ENCODE assay signal across 11 cellular contexts in the genomic region with DNA sequence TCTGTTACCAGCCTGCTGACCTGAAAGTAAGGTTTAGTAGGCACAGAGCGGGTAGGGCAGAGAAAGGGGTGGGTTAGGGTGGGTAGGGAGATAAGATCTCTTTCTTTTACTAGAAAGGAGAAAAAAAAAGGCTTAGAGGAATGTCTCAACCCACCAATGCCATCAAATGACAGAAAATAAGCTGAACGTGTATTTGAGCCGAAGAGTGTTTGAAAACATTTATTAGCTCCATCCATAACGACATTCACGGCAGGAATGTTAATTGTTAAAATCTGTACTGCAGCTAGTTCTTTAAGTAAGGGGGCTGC.
DNase-seq lines count a peak whose midpoint lies in the region; ATAC-seq and TF ChIP-seq lines count a peak whose summit lies in the region.
"Had no signal": no experiment of that assay in that cellular context is flagged by ENCODE, and none has a peak within 500 bp of the region (broad histone marks: within the 10 kb centered on the region; RNA-seq: fewer than 3 reads in every experiment).

No MANE protein-coding gene starts in this region.

- no peak for TF ChIP-seq POLR2A in gastroesophageal sphincter (IDR thresholded peaks at IDR 0.05)

- H3K27me3 ChIP-seq in Panc1 (ENCODE audit: control insufficient read depth, insufficient read depth, low read length) = no peaks in the 10 kb centered on the region
- no peaks in the 10 kb centered on the region for H3K27me3 ChIP-seq in gastroesophageal sphincter
- H3K27me3 ChIP-seq in skeletal muscle tissue (ENCODE audit: control insufficient read depth in 3 of 3, insufficient read depth in 3 of 3, low read length in 3 of 3) = no peaks in the 10 kb centered on the region
- H3K27me3 ChIP-seq: MG63 had no signal

- CTCF ChIA-PET in Panc1 (lab: Charles Lee) = interaction anchor here (0.5 to 0.9 kb wide), 4 partner anchors 23 to 509 kb away, joined by 3 to 5 read pairs (median 3); no protein-coding TSS in a partner anchor

- H3K9me3 ChIP-seq in Panc1 (ENCODE audit: control insufficient read depth, insufficient read depth, low read depth, low read length) (peaks cover 4% of the 10 kb centered on the region; the same call in 1 of the 2 replicates), gastroesophageal sphincter (no peaks in the 10 kb centered on the region), skeletal muscle tissue (ENCODE audit: control insufficient read depth in 3 of 3, low read length in 3 of 3) (no peaks in the 10 kb centered on the region)
- H3K9me3 ChIP-seq: MG63 had no signal

- peaks cover 38% of the 10 kb centered on the region for H3K4me1 ChIP-seq in Panc1 (ENCODE audit: control insufficient read depth, insufficient read depth, low read length)
- H3K4me1 ChIP-seq in gastroesophageal sphincter = peaks cover 14 to 55% (median 20%) of the 10 kb centered on the region in 3 donors
- peaks cover 7 to 17% (median 9%) of the 10 kb centered on the region in 3 donors for H3K4me1 ChIP-seq in skeletal muscle tissue (ENCODE audit: control insufficient read depth in 3 of 3, insufficient read depth in 3 of 3, low read length in 3 of 3)

- no peak for TF ChIP-seq EP300 in gastroesophageal sphincter (IDR thresholded peaks at IDR 0.05)

- in situ Hi-C loops in Panc1 (cut with HindIII; ENCODE audit: low pct_unique_long_range_greater_than_20kb, low sequenced_read_pairs) = no loop called here

- H3K9ac ChIP-seq in skeletal muscle tissue (ENCODE audit: low read depth in 1 of 3, low read length in 3 of 3) = peak overlapping the region; percentile 27 to 66 (median 46)

- DNase-seq in H4 (ENCODE audit: low spot score) (peak; percentile 62), Panc1 (ENCODE audit: low read depth, low spot score) (no peak), left lobe of liver (ENCODE audit: low spot score) (no peak), NCI-H128 (lab: John Stamatoyannopoulos, UW; ENCODE audit: unreplicated experiment) (no peak), ureter (ENCODE audit: low spot score) (no peak)
- DNase-seq in activated CD4-positive, CD25-positive, alpha-beta regulatory T cell treated with anti-CD3 and anti-CD28 coated beads, Interleukin-2, amount 50 U/mL, for 72 hours = no peak
- DNase-seq: activated CD8-positive, alpha-beta memory T cell treated with anti-CD3 and anti-CD28 coated beads, Interleukin-2, amount 10 ng/mL, durations not matched to agents 7 days and 5 days; MG63; NCI-H774 had no signal

- ATAC-seq in Panc1 (peak; percentile 79), gastroesophageal sphincter (no peak), left lobe of liver (no peak)
- ATAC-seq: activated CD8-positive, alpha-beta memory T cell treated with anti-CD3 and anti-CD28 coated beads, Interleukin-2, amount 10 ng/mL, durations not matched to agents 7 days and 5 days had no signal

- intact Hi-C loops in Panc1 (cut with micrococcal nuclease; ENCODE audit: unreplicated experiment) = loop anchor here (1.0 to 10.0 kb wide), 7 partner anchors 61 to 1020 kb away; a partner anchor contains a TSS

- POLR2A ChIA-PET in Panc1 (lab: Charles Lee) = interaction anchor here (0.7 kb wide), 1 partner anchor 10 kb away, joined by 3 read pairs; no protein-coding TSS in a partner anchor

- peak overlapping the region; percentile 1 to 34; a peak in 3 of 4 replicates for H3K4me3 ChIP-seq in Panc1 (ENCODE audit: low read depth in 2 of 2, low read length in 2 of 2)
- peak overlapping the region in 1 of 2 donors; percentile 4 for H3K4me3 ChIP-seq in gastroesophageal sphincter
- peak overlapping the region; percentile 12 to 42 (median 32) for H3K4me3 ChIP-seq in skeletal muscle tissue (ENCODE audit: low read length in 3 of 3)
- H3K4me3 ChIP-seq: MG63 had no signal

- no peak for TF ChIP-seq CTCF in Panc1 (IDR thresholded peaks at IDR 0.05)
- no peak for TF ChIP-seq CTCF in gastroesophageal sphincter (IDR thresholded peaks at IDR 0.05)

- H3K36me3 ChIP-seq in Panc1 (ENCODE audit: control insufficient read depth, insufficient read depth, low read length) = no peaks in the 10 kb centered on the region
- no peaks in the 10 kb centered on the region for H3K36me3 ChIP-seq in gastroesophageal sphincter
- no peaks in the 10 kb centered on the region for H3K36me3 ChIP-seq in skeletal muscle tissue (ENCODE audit: control insufficient read depth in 3 of 3, insufficient read depth in 3 of 3, low read length in 3 of 3)
- H3K36me3 ChIP-seq: MG63 had no signal

- 14 to 33% methylated on average over 4 of the region's 5 CpGs for WGBS in gastroesophageal sphincter (ENCODE audit: low coverage in 1 of 2), 2 donors

- BruUV-seq in Panc1 (replicated peaks; lab: Mats Ljungman, UMichigan) = no TSS peak

- peak overlapping the region; percentile 99 for H3K27ac ChIP-seq in Panc1 (ENCODE audit: low read length)
- peak overlapping the region; percentile 60 to 82 (median 78) for H3K27ac ChIP-seq in gastroesophageal sphincter
- H3K27ac ChIP-seq in skeletal muscle tissue (ENCODE audit: low read depth, low read length) = no peak overlapping the region
